9 cellular contexts compared by ENCODE assay signal in genomic region chr15:75349851-75350588, GRCh38. TPM values are rescaled to one million over a fixed set of nuclear protein-coding genes. Genes with fewer than 3 reads are reported as not detected.
DNase-seq lines count a peak whose midpoint lies in the region; ATAC-seq, FAIRE-seq and TF ChIP-seq lines count a peak whose summit lies in the region.
"Had no signal": no experiment of that assay in that cellular context is flagged by ENCODE, and none has a peak within 500 bp of the region (broad histone marks: within the 10 kb centered on the region; RNA-seq: fewer than 3 reads in every experiment).

No MANE protein-coding gene starts in this region.

- ATAC-seq in HG03460 (IDR thresholded peaks at IDR 0.05; ENCODE audit: unreplicated experiment) = peak; percentile 46
- ATAC-seq in upper lobe of right lung = peak; percentile 23
- no peak for ATAC-seq in GM19455 (IDR thresholded peaks at IDR 0.05; ENCODE audit: unreplicated experiment)
- no peak for ATAC-seq in HG03139 (IDR thresholded peaks at IDR 0.05; ENCODE audit: unreplicated experiment)
- no peak for ATAC-seq in HG02884 (IDR thresholded peaks at IDR 0.05; ENCODE audit: unreplicated experiment)

- H3K79me2 ChIP-seq in keratinocyte (ENCODE audit: control insufficient read depth, insufficient read depth, low read length) = no peaks in the 10 kb centered on the region

- TF ChIP-seq CTCF in keratinocyte (optimal IDR thresholded peaks at IDR 0.05 in 1 of 3, IDR thresholded peaks at IDR 0.05 in 1 of 3, conservative IDR thresholded peaks at IDR 0.05 in 1 of 3; ENCODE audit: extremely low read depth in 1 of 3, insufficient read depth in 2 of 3, low read length in 3 of 3) (no peak), upper lobe of right lung (IDR thresholded peaks at IDR 0.05) (no peak)

- H4K20me1 ChIP-seq in keratinocyte (ENCODE audit: control insufficient read depth, extremely low read depth, insufficient read depth, low read length) = no peaks in the 10 kb centered on the region

- no peak overlapping the region for H2AFZ ChIP-seq in keratinocyte (ENCODE audit: control insufficient read depth, low read length)

- H3K27ac Mint-ChIP-seq in CD4-positive, alpha-beta memory T cell = peak overlapping the region; percentile 91 to 100 (median 100)

- dilution Hi-C loops in keratinocyte (cut with MboI; ENCODE audit: extremely low pct_ligation_motif_present, low sequenced_read_pairs) = no loop called here

- intact Hi-C loops in CD4-positive, alpha-beta memory T cell (cut with micrococcal nuclease) = loop anchor here (1.0 to 5.0 kb wide), 2 partner anchors 17 to 102 kb away; partner anchors contain the start of gene SIN3A
- intact Hi-C loops in upper lobe of right lung (cut with DNase I) = no loop called here

- no peak overlapping the region for H3K4me2 ChIP-seq in keratinocyte (ENCODE audit: control insufficient read depth, extremely low read depth, insufficient read depth, low read depth, low read length)

- POLR2A ChIA-PET in CD4-positive, alpha-beta memory T cell (lab: Charles Lee; ENCODE audit: partially characterized antibody) = interaction anchor here (1.0 to 10.1 kb wide), 6 partner anchors 14 to 298 kb away, joined by 3 to 148 read pairs (median 4); partner anchors contain the start of genes COMMD4, MAN2C1 and SNX33

- H3K4me1 ChIP-seq in CD4-positive, alpha-beta memory T cell (ENCODE audit: insufficient read depth, low read length) = peaks cover 36% of the 10 kb centered on the region
- H3K4me1 ChIP-seq in keratinocyte (ENCODE audit: control insufficient read depth, extremely low read depth, insufficient read depth, low read length) (peaks cover 7% of the 10 kb centered on the region), upper lobe of right lung (peaks cover 20% of the 10 kb centered on the region)

- H3K9ac ChIP-seq in keratinocyte (ENCODE audit: control insufficient read depth, extremely low read depth, insufficient read depth, low read length) = no peak overlapping the region

- H3K36me3 Mint-ChIP-seq in CD4-positive, alpha-beta memory T cell = peaks cover 3 to 12% of the 10 kb centered on the region in 2 donors

- CTCF ChIA-PET in CD4-positive, alpha-beta memory T cell (lab: Charles Lee; ENCODE audit: partially characterized antibody) = interaction anchor here (1.4 kb wide), 1 partner anchor 18 kb away, joined by 8 read pairs; the partner anchor contains the start of gene MAN2C1

- peaks cover 6 to 7% of the 10 kb centered on the region in 2 donors for H3K9me3 ChIP-seq in CD4-positive, alpha-beta memory T cell (ENCODE audit: control insufficient read depth in 1 of 2, low read length in 2 of 2)
- H3K9me3 ChIP-seq in keratinocyte (ENCODE audit: control insufficient read depth, low read depth, low read length) = no peaks in the 10 kb centered on the region
- no peaks in the 10 kb centered on the region for H3K9me3 ChIP-seq in upper lobe of right lung

- no peaks in the 10 kb centered on the region for H3K27me3 Mint-ChIP-seq in CD4-positive, alpha-beta memory T cell

- H3K4me3 Mint-ChIP-seq in CD4-positive, alpha-beta memory T cell = peak overlapping the region; percentile 35 to 83 (median 75)

- H3K9me3 Mint-ChIP-seq in CD4-positive, alpha-beta memory T cell = peaks cover 0 to 30% (median 9%) of the 10 kb centered on the region in 8 donors

- peaks cover 14 to 38% (median 27%) of the 10 kb centered on the region in 4 donors for H3K4me1 Mint-ChIP-seq in CD4-positive, alpha-beta memory T cell

- peak; percentile 90 to 93 (median 92) for DNase-seq in CD4-positive, alpha-beta memory T cell
- peak; percentile 71 to 75 for DNase-seq in activated CD4-positive, alpha-beta T cell treated with anti-CD3 and anti-CD28 coated beads, Interleukin-2, amount 50 U/mL, for 48 hours
- DNase-seq in keratinocyte (ENCODE audit: low read depth, low spot score) (no peak), upper lobe of right lung (peak; percentile 38)

- no peaks in the 10 kb centered on the region for H3K9me1 ChIP-seq in keratinocyte (ENCODE audit: control insufficient read depth, extremely low read depth, insufficient read depth, low read length)

- H3K27ac ChIP-seq in CD4-positive, alpha-beta memory T cell (ENCODE audit: low read depth, low read length) = peak overlapping the region; percentile 53
- H3K27ac ChIP-seq in keratinocyte (ENCODE audit: control insufficient read depth, insufficient read depth, low read length) (no peak overlapping the region), upper lobe of right lung (no peak overlapping the region)

- H3K27me3 ChIP-seq in CD4-positive, alpha-beta memory T cell (ENCODE audit: insufficient read depth, low read length) = no peaks in the 10 kb centered on the region
- peaks cover 12% of the 10 kb centered on the region for H3K27me3 ChIP-seq in keratinocyte (ENCODE audit: control insufficient read depth, extremely low read depth, insufficient read depth, low read length)
- no peaks in the 10 kb centered on the region for H3K27me3 ChIP-seq in upper lobe of right lung

- peak overlapping the region in 1 of 2 donors; percentile 11 for H3K4me3 ChIP-seq in CD4-positive, alpha-beta memory T cell (ENCODE audit: low read length in 2 of 2)
- no peak overlapping the region for H3K4me3 ChIP-seq in keratinocyte (ENCODE audit: control insufficient read depth in 2 of 3, extremely low read depth in 1 of 3, insufficient read depth in 2 of 3, low read depth in 1 of 3, low read length in 3 of 3)
- no peak overlapping the region for H3K4me3 ChIP-seq in upper lobe of right lung

- peak; percentile 20 for FAIRE-seq in keratinocyte (lab: Jason Lieb, UNC)
- FAIRE-seq: G401.6 had no signal

- H3K36me3 ChIP-seq in CD4-positive, alpha-beta memory T cell (ENCODE audit: insufficient read depth, low read length) = no peaks in the 10 kb centered on the region
- H3K36me3 ChIP-seq in keratinocyte (ENCODE audit: control insufficient read depth in 2 of 2, extremely low read depth in 1 of 2, insufficient read depth in 2 of 2, low read length in 2 of 2) = peaks cover 3 to 8% of the 10 kb centered on the region in 2 experiments
- peaks cover 4% of the 10 kb centered on the region for H3K36me3 ChIP-seq in upper lobe of right lung

RNA-seq across cellular contexts. Expression of gene NEIL1, which starts 3.2 kb away (rescaled TPM):
- total RNA-seq in CD4-positive, alpha-beta memory T cell = 10 to 100 TPM; 13.0 to 16.4 TPM
- polyA plus RNA-seq in CD4-positive, alpha-beta memory T cell = 1 to 10 TPM; 1.5 to 2.6 TPM
- 3.6 to 10.4 TPM (median 5.5 TPM) in 3 replicates for polyA plus RNA-seq in keratinocyte
- 3.3 TPM for polyA plus RNA-seq in keratinocyte (2011; ENCODE audit: low read depth)
- polyA plus RNA-seq in keratinocyte (2011; cell fraction: cytosol; rRNA removed) = 1.6 TPM in 2 replicates
- polyA plus RNA-seq in keratinocyte (2011; cell fraction: nucleus; rRNA removed) = 40.1 and 69.8 TPM in 2 replicates
- 3.4 and 11.7 TPM in 2 replicates for polyA plus RNA-seq in keratinocyte (2012; ENCODE audit: low replicate concordance)
- 1.9 to 3.8 TPM (median 2.5 TPM) in 3 replicates for polyA minus RNA-seq in keratinocyte
- polyA minus RNA-seq in keratinocyte (2011; cell fraction: cytosol; rRNA and poly(A)+ RNA removed) = not detected
- polyA minus RNA-seq in keratinocyte (2011; cell fraction: nucleus; rRNA and poly(A)+ RNA removed) = 4.8 and 8.5 TPM in 2 replicates
- total RNA-seq in upper lobe of right lung = 42.1 TPM

RNA-seq across cellular contexts. Expression of gene COMMD4, which starts 14.2 kb away (rescaled TPM):
- total RNA-seq in CD4-positive, alpha-beta memory T cell = 10 to 100 TPM; 33.9 to 36.4 TPM
- polyA plus RNA-seq in CD4-positive, alpha-beta memory T cell = 10 to 100 TPM; 41.0 to 45.6 TPM
- polyA plus RNA-seq in keratinocyte = 48.2 to 87.2 TPM (median 53.0 TPM) in 3 replicates
- polyA plus RNA-seq in keratinocyte (2011; ENCODE audit: low read depth) = 7.6 TPM
- 31.9 and 66.6 TPM in 2 replicates for polyA plus RNA-seq in keratinocyte (2011; cell fraction: cytosol; rRNA removed)
- 60.7 and 64.2 TPM in 2 replicates for polyA plus RNA-seq in keratinocyte (2011; cell fraction: nucleus; rRNA removed)
- 40.9 and 60.3 TPM in 2 replicates for polyA plus RNA-seq in keratinocyte (2012; ENCODE audit: low replicate concordance)
- polyA minus RNA-seq in keratinocyte = 20.8 to 29.8 TPM (median 24.4 TPM) in 3 replicates
- 32.4 TPM for polyA minus RNA-seq in keratinocyte (2011; cell fraction: cytosol; rRNA and poly(A)+ RNA removed)
- polyA minus RNA-seq in keratinocyte (2011; cell fraction: nucleus; rRNA and poly(A)+ RNA removed) = 10.7 and 13.4 TPM in 2 replicates
- 57.5 TPM for total RNA-seq in upper lobe of right lung

RNA-seq across cellular contexts. Expression of gene MAN2C1, which starts 18.4 kb away (rescaled TPM):
- 100 to 1,000 TPM; 448 to 449 TPM for total RNA-seq in CD4-positive, alpha-beta memory T cell
- 10 to 100 TPM; 32.2 to 38.0 TPM for polyA plus RNA-seq in CD4-positive, alpha-beta memory T cell
- 35.4 to 63.0 TPM (median 42.3 TPM) in 3 replicates for polyA plus RNA-seq in keratinocyte
- polyA plus RNA-seq in keratinocyte (2011; ENCODE audit: low read depth) = 29.6 TPM
- 5.9 and 12.7 TPM in 2 replicates for polyA plus RNA-seq in keratinocyte (2011; cell fraction: cytosol; rRNA removed)
- 318 and 425 TPM in 2 replicates for polyA plus RNA-seq in keratinocyte (2011; cell fraction: nucleus; rRNA removed)
- polyA plus RNA-seq in keratinocyte (2012; ENCODE audit: low replicate concordance) = 48.4 and 79.3 TPM in 2 replicates
- polyA minus RNA-seq in keratinocyte = 47.3 to 71.3 TPM (median 62.2 TPM) in 3 replicates
- polyA minus RNA-seq in keratinocyte (2011; cell fraction: cytosol; rRNA and poly(A)+ RNA removed) = 23.4 TPM
- polyA minus RNA-seq in keratinocyte (2011; cell fraction: nucleus; rRNA and poly(A)+ RNA removed) = 91.9 and 93.4 TPM in 2 replicates
- 252 TPM for total RNA-seq in upper lobe of right lung

Comparison
In these comparisons a context has a peak if more than half of its experiments do, and no peak if none do; other contexts are left out.
1. ATAC-seq: peak in HG03460 (single experiment) and upper lobe of right lung (single experiment); none in GM19455 (single experiment), HG03139 (single experiment) and HG02884 (single experiment).